12 cellular contexts compared by ENCODE assay signal in the genomic region with DNA sequence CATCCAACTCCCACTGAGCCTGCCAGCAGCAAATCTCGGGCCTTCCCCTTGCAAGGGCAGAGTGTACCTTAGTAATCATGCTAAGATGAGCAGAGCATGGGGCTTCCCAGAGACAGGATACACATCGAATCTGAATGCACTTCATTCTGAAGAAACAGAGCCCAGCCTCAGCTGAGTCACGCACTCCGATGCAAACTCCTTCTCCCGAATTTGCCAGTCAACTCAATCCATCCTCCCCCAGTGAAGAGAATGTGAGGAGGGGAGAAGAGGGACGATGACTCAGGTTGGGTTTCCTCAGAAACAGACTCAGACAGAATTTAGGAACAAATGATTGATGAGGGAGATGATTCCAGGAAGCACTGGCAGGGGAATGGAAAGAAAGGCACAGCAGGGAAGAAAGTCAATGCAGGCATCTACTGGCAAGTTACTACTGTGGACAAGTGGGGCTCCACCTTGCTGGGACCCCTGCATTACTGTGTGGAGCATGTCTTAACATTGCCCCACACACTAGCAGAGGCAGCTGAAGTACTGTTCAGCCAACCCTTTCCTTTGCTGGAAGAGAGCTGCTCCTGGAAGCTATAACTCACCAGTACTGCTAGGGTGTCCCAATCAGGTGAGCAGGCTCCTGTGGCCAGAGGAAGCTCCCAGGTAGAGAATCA.
DNase-seq lines count a peak whose midpoint lies in the region; ATAC-seq and TF ChIP-seq lines count a peak whose summit lies in the region.
"Had no signal": no experiment of that assay in that cellular context is flagged by ENCODE, and none has a peak within 500 bp of the region (broad histone marks: within the 10 kb centered on the region; RNA-seq: fewer than 3 reads in every experiment).

No MANE protein-coding gene starts in this region.

- no peak overlapping the region for H3K9ac ChIP-seq in mesenchymal stem cell (ENCODE audit: low read length)

- no peak overlapping the region for H2AFZ ChIP-seq in mesenchymal stem cell (ENCODE audit: low read depth, low read length)

- H3K4me3 ChIP-seq in mesenchymal stem cell (ENCODE audit: insufficient read depth in 1 of 2, low read depth in 1 of 2, low read length in 2 of 2), result no peak overlapping the region
- H3K4me3 ChIP-seq in tibial nerve, result no peak overlapping the region
- no peak overlapping the region for H3K4me3 ChIP-seq in suprapubic skin
- H3K4me3 ChIP-seq: dorsolateral prefrontal cortex had no signal

- no peaks in the 10 kb centered on the region for H3K79me1 ChIP-seq in mesenchymal stem cell (replicated peaks; ENCODE audit: low read length, poor library complexity, severe bottlenecking)

- peaks cover 34% of the 10 kb centered on the region for H3K36me3 Mint-ChIP-seq in HFFc6 (ENCODE audit: low read depth)
- peaks cover 23% of the 10 kb centered on the region for H3K36me3 Mint-ChIP-seq in activated naive CD8-positive, alpha-beta T cell treated with anti-CD3 and anti-CD28 coated beads, Interleukin-2, amount 50 U/mL, for 24 hours (ENCODE audit: low read depth)

- no peak for TF ChIP-seq POLR2A in tibial nerve (IDR thresholded peaks at IDR 0.05)
- no peak for TF ChIP-seq POLR2A in suprapubic skin (IDR thresholded peaks at IDR 0.05)

- H3K4me1 Mint-ChIP-seq in HFFc6 (ENCODE audit: low read depth), result peaks cover 42% of the 10 kb centered on the region
- peaks cover 47% of the 10 kb centered on the region for H3K4me1 Mint-ChIP-seq in activated naive CD8-positive, alpha-beta T cell treated with anti-CD3 and anti-CD28 coated beads, Interleukin-2, amount 50 U/mL, for 24 hours

- H3K4me2 ChIP-seq in mesenchymal stem cell (ENCODE audit: low read length, poor library complexity, severe bottlenecking), result no peak overlapping the region

- peak overlapping the region; percentile 3 to 18 for H3K18ac ChIP-seq in mesenchymal stem cell (ENCODE audit: low read depth in 1 of 2, low read length in 2 of 2)

- H3K4me3 Mint-ChIP-seq in HFFc6, result peak overlapping the region; percentile 20; the same call in 1 of the 2 replicates
- H3K4me3 Mint-ChIP-seq in activated naive CD8-positive, alpha-beta T cell treated with anti-CD3 and anti-CD28 coated beads, Interleukin-2, amount 50 U/mL, for 24 hours, result no peak overlapping the region

- no peaks in the 10 kb centered on the region for H3K27me3 ChIP-seq in mesenchymal stem cell (ENCODE audit: control insufficient read depth in 1 of 2, insufficient read depth in 1 of 2, low read length in 2 of 2)
- H3K27me3 ChIP-seq in tibial nerve, result no peaks in the 10 kb centered on the region
- no peaks in the 10 kb centered on the region for H3K27me3 ChIP-seq in suprapubic skin
- H3K27me3 ChIP-seq: dorsolateral prefrontal cortex had no signal

- no peak overlapping the region for H2BK15ac ChIP-seq in mesenchymal stem cell (ENCODE audit: low read depth, poor library complexity, severe bottlenecking)

- H2BK12ac ChIP-seq in mesenchymal stem cell (ENCODE audit: low read length in 2 of 2), result peak overlapping the region in 1 of 2 experiments; percentile 78

- peaks cover 4% of the 10 kb centered on the region; the same call in 1 of the 2 replicates for H3K27me3 Mint-ChIP-seq in HFFc6 (ENCODE audit: insufficient read depth)
- peaks cover 7% of the 10 kb centered on the region for H3K27me3 Mint-ChIP-seq in activated naive CD8-positive, alpha-beta T cell treated with anti-CD3 and anti-CD28 coated beads, Interleukin-2, amount 50 U/mL, for 24 hours

- 27% methylated on average over 2 of the region's 6 CpGs for WGBS in mesenchymal stem cell
- WGBS in tibial nerve, 2 donors, result 76 to 83% methylated on average over 6 of the region's 6 CpGs
- 70% methylated on average over 6 of the region's 6 CpGs for WGBS in suprapubic skin

- H4K8ac ChIP-seq in mesenchymal stem cell (ENCODE audit: low read length), result no peak overlapping the region

- TF ChIP-seq CTCF in HFFc6 (IDR thresholded peaks at IDR 0.05) (no peak), tibial nerve (IDR thresholded peaks at IDR 0.05) (no peak), suprapubic skin (IDR thresholded peaks at IDR 0.05) (no peak)

- no peak overlapping the region for H3K23ac ChIP-seq in mesenchymal stem cell (ENCODE audit: low read length in 2 of 2)

- H2BK120ac ChIP-seq in mesenchymal stem cell (ENCODE audit: low read depth, low read length), result no peak overlapping the region

- H2AK5ac ChIP-seq in mesenchymal stem cell (ENCODE audit: low read length, severe bottlenecking), result no peak overlapping the region

- H3K14ac ChIP-seq in mesenchymal stem cell (ENCODE audit: low read length in 2 of 2), result no peak overlapping the region

- no peak for TF ChIP-seq EP300 in tibial nerve (IDR thresholded peaks at IDR 0.05)
- no peak for TF ChIP-seq EP300 in suprapubic skin (IDR thresholded peaks at IDR 0.05)

- H3K9me3 Mint-ChIP-seq in HFFc6, result peaks cover 10% of the 10 kb centered on the region
- H3K9me3 Mint-ChIP-seq in activated naive CD8-positive, alpha-beta T cell treated with anti-CD3 and anti-CD28 coated beads, Interleukin-2, amount 50 U/mL, for 24 hours, result peaks cover 38% of the 10 kb centered on the region

- H3K27ac Mint-ChIP-seq in HFFc6, result no peak overlapping the region; the same call in 1 of the 2 replicates
- peak overlapping the region; percentile 88 for H3K27ac Mint-ChIP-seq in activated naive CD8-positive, alpha-beta T cell treated with anti-CD3 and anti-CD28 coated beads, Interleukin-2, amount 50 U/mL, for 24 hours

- peak; percentile 53 for ATAC-seq in activated naive CD8-positive, alpha-beta T cell treated with anti-CD3 and anti-CD28 coated beads, Interleukin-2, amount 50 U/mL, for 24 hours
- ATAC-seq in GM19324 (IDR thresholded peaks at IDR 0.05; ENCODE audit: low FRiP score, unreplicated experiment), result no peak

- H3K36me3 ChIP-seq in mesenchymal stem cell (ENCODE audit: control insufficient read depth in 1 of 2, insufficient read depth in 2 of 2, low read depth in 1 of 2, low read length in 2 of 2), result peaks cover 0 to 2% of the 10 kb centered on the region in 2 experiments
- no peaks in the 10 kb centered on the region for H3K36me3 ChIP-seq in tibial nerve
- no peaks in the 10 kb centered on the region for H3K36me3 ChIP-seq in suprapubic skin

- H2BK5ac ChIP-seq in mesenchymal stem cell (ENCODE audit: low read depth, low read length, poor library complexity, severe bottlenecking), result no peak overlapping the region

- no peak overlapping the region for H3K4ac ChIP-seq in mesenchymal stem cell (ENCODE audit: low read depth in 1 of 2, low read length in 2 of 2)

- H3K27ac ChIP-seq in mesenchymal stem cell (ENCODE audit: low read length, poor library complexity, severe bottlenecking) (no peak overlapping the region), tibial nerve (no peak overlapping the region), suprapubic skin (no peak overlapping the region)

- peak; percentile 82 for DNase-seq in Daoy (ENCODE audit: low read depth)
- no peak for DNase-seq in HFFc6
- peak; percentile 20 for DNase-seq in activated naive CD8-positive, alpha-beta T cell treated with anti-CD3 and anti-CD28 coated beads, Interleukin-2, amount 50 U/mL, for 24 hours
- peak; percentile 84 for DNase-seq in mesenchymal stem cell
- DNase-seq in tibial nerve (ENCODE audit: low spot score in 2 of 2), result no peak
- no peak for DNase-seq in suprapubic skin (ENCODE audit: low spot score in 2 of 2)
- DNase-seq in NCI-H69 (lab: John Stamatoyannopoulos, UW), result no peak
- DNase-seq: kidney, NCI-H146, retina had no signal

- no peak overlapping the region for H4K91ac ChIP-seq in mesenchymal stem cell (ENCODE audit: low read length)

- H3K4me1 ChIP-seq in mesenchymal stem cell (ENCODE audit: control insufficient read depth, insufficient read depth, low read depth, low read length), result peaks cover 2% of the 10 kb centered on the region
- H3K4me1 ChIP-seq in tibial nerve, result no peaks in the 10 kb centered on the region
- H3K4me1 ChIP-seq in suprapubic skin, result no peaks in the 10 kb centered on the region

- H3K9me3 ChIP-seq in mesenchymal stem cell (ENCODE audit: control insufficient read depth, low read length), result peaks cover 6% of the 10 kb centered on the region
- H3K9me3 ChIP-seq in tibial nerve, result no peaks in the 10 kb centered on the region
- no peaks in the 10 kb centered on the region for H3K9me3 ChIP-seq in suprapubic skin

Comparison
In these comparisons a context has a peak if more than half of its experiments do, and no peak if none do; other contexts are left out.
1. DNase-seq: peak in Daoy (single experiment), activated naive CD8-positive, alpha-beta T cell treated with anti-CD3 and anti-CD28 coated beads, Interleukin-2, amount 50 U/mL, for 24 hours (single experiment) and mesenchymal stem cell (single experiment); none in HFFc6 (single experiment), tibial nerve (0 of 2), suprapubic skin (0 of 2) and NCI-H69 (single experiment).